12 cellular contexts compared by ENCODE assay signal in genomic region chr10:88090568-88091214, GRCh38.
DNase-seq lines count a peak whose midpoint lies in the region; ATAC-seq and TF ChIP-seq lines count a peak whose summit lies in the region.
"Had no signal": no experiment of that assay in that cellular context is flagged by ENCODE, and none has a peak within 500 bp of the region (broad histone marks: within the 10 kb centered on the region; RNA-seq: fewer than 3 reads in every experiment).

No MANE protein-coding gene starts in this region.

- no peaks in the 10 kb centered on the region for H3K9me3 ChIP-seq in neutrophil
- H3K9me3 ChIP-seq: A549 had no signal

- peaks cover 25% of the 10 kb centered on the region for H3K36me3 ChIP-seq in neutrophil

- peaks cover 90 to 99% of the 10 kb centered on the region in 2 experiments for H3K4me1 ChIP-seq in neutrophil (ENCODE audit: control insufficient read depth in 1 of 2, insufficient read depth in 1 of 2, low read depth in 1 of 2, low read length in 1 of 2)
- H3K4me1 ChIP-seq: A549 had no signal

- H3K36me3 Mint-ChIP-seq in activated CD4-positive, alpha-beta T cell treated with anti-CD3 and anti-CD28 coated beads, Interleukin-2, amount 10 ng/mL, durations not matched to agents 24 days and 14 days (ENCODE audit: low read depth) = peaks cover 2% of the 10 kb centered on the region
- peaks cover 6% of the 10 kb centered on the region for H3K36me3 Mint-ChIP-seq in T-helper 2 cell treated with Interferon-gamma antibody and Interleukin-4, amounts not matched to agents 5 μg/mL and 100 μg/mL, for 36 hours (ENCODE audit: low read depth)

- no peak for DNase-seq in activated CD4-positive, alpha-beta T cell treated with anti-CD3 and anti-CD28 coated beads, Interleukin-2, amount 10 ng/mL, durations not matched to agents 24 days and 14 days
- no peak for DNase-seq in activated CD4-positive, alpha-beta T cell treated with anti-CD3 and anti-CD28 coated beads, Interleukin-2, amount 50 U/mL, for 48 hours
- DNase-seq in T-helper 2 cell treated with Interferon-gamma antibody and Interleukin-4, amounts not matched to agents 5 μg/mL and 100 μg/mL, for 36 hours (ENCODE audit: low spot score) = no peak
- DNase-seq in SW 1271 (lab: John Stamatoyannopoulos, UW) (no peak), NCI-H187 (lab: John Stamatoyannopoulos, UW) (no peak)
- DNase-seq: Karpas-422, NCI-H774, retina had no signal

- no peaks in the 10 kb centered on the region for H3K27me3 ChIP-seq in neutrophil

- no peak overlapping the region for H3K4me3 Mint-ChIP-seq in activated CD4-positive, alpha-beta T cell treated with anti-CD3 and anti-CD28 coated beads, Interleukin-2, amount 10 ng/mL, durations not matched to agents 24 days and 14 days
- peak overlapping the region; percentile 45 for H3K4me3 Mint-ChIP-seq in T-helper 2 cell treated with Interferon-gamma antibody and Interleukin-4, amounts not matched to agents 5 μg/mL and 100 μg/mL, for 36 hours

- H3K27ac ChIP-seq in neutrophil = peak overlapping the region; percentile 96
- H3K27ac ChIP-seq: A549 had no signal

- H3K27ac Mint-ChIP-seq in activated CD4-positive, alpha-beta T cell treated with anti-CD3 and anti-CD28 coated beads, Interleukin-2, amount 10 ng/mL, durations not matched to agents 24 days and 14 days = peak overlapping the region; percentile 9
- peak overlapping the region; percentile 64 for H3K27ac Mint-ChIP-seq in T-helper 2 cell treated with Interferon-gamma antibody and Interleukin-4, amounts not matched to agents 5 μg/mL and 100 μg/mL, for 36 hours

- TF ChIP-seq CTCF in neutrophil (IDR thresholded peaks at IDR 0.05) = no peak

- H3K4me1 Mint-ChIP-seq in activated CD4-positive, alpha-beta T cell treated with anti-CD3 and anti-CD28 coated beads, Interleukin-2, amount 10 ng/mL, durations not matched to agents 24 days and 14 days = peaks cover 30% of the 10 kb centered on the region
- peaks cover 34% of the 10 kb centered on the region for H3K4me1 Mint-ChIP-seq in T-helper 2 cell treated with Interferon-gamma antibody and Interleukin-4, amounts not matched to agents 5 μg/mL and 100 μg/mL, for 36 hours (ENCODE audit: low read depth)

- H3K27me3 Mint-ChIP-seq in activated CD4-positive, alpha-beta T cell treated with anti-CD3 and anti-CD28 coated beads, Interleukin-2, amount 10 ng/mL, durations not matched to agents 24 days and 14 days = peaks cover 48% of the 10 kb centered on the region
- peaks cover 53% of the 10 kb centered on the region for H3K27me3 Mint-ChIP-seq in T-helper 2 cell treated with Interferon-gamma antibody and Interleukin-4, amounts not matched to agents 5 μg/mL and 100 μg/mL, for 36 hours (ENCODE audit: low read depth)

- peaks cover 12% of the 10 kb centered on the region for H3K9me3 Mint-ChIP-seq in activated CD4-positive, alpha-beta T cell treated with anti-CD3 and anti-CD28 coated beads, Interleukin-2, amount 10 ng/mL, durations not matched to agents 24 days and 14 days
- H3K9me3 Mint-ChIP-seq in T-helper 2 cell treated with Interferon-gamma antibody and Interleukin-4, amounts not matched to agents 5 μg/mL and 100 μg/mL, for 36 hours = no peaks in the 10 kb centered on the region

- intact Hi-C loops in activated CD4-positive, alpha-beta T cell treated with anti-CD3 and anti-CD28 coated beads, Interleukin-2, amount 10 ng/mL, durations not matched to agents 24 days and 14 days (cut with micrococcal nuclease) = loop anchor here (1.0 kb wide), 7 partner anchors 25 to 228 kb away; no protein-coding TSS in a partner anchor

- ATAC-seq in HG02970 (IDR thresholded peaks at IDR 0.05; ENCODE audit: low FRiP score, unreplicated experiment) (peak; percentile 18), HG02588 (IDR thresholded peaks at IDR 0.05; ENCODE audit: unreplicated experiment) (no peak)
- ATAC-seq: A549 had no signal

- peak overlapping the region; percentile 20 to 33 for H3K4me3 ChIP-seq in neutrophil (ENCODE audit: low read depth in 1 of 2, low read length in 1 of 2)
- H3K4me3 ChIP-seq: A549 had no signal
